Comparison of ENCODE assay signal across 8 cellular contexts in the genomic region with DNA sequence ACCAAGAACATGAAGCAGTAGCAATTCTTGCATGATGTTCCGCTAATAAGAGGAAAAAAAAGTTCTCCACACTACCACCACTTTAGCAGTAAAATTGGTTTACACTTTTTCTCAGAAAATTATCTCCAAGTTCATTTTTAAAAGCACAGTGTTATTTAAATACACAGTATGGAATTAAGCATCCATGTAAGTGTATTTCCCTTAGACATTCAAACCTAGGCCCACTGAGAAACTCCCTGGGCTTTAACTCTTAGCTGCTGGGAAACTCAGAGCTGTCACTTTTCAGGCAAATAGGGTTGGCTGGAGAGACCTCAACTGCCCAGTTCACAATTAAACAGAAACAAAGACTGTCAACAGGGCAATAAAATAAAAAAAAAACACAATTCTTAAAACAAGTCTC. TPM values are rescaled to one million over a fixed set of nuclear protein-coding genes. Genes with fewer than 3 reads are reported as not detected.
DNase-seq lines count a peak whose midpoint lies in the region; ATAC-seq and TF ChIP-seq lines count a peak whose summit lies in the region.
"Had no signal": no experiment of that assay in that cellular context is flagged by ENCODE, and none has a peak within 500 bp of the region (broad histone marks: within the 10 kb centered on the region; RNA-seq: fewer than 3 reads in every experiment).

No MANE protein-coding gene starts in this region.

- peaks cover 68% of the 10 kb centered on the region for H3K79me2 ChIP-seq in GM23338 (replicated peaks; ENCODE audit: insufficient read depth)

- H3K9me2 ChIP-seq in GM23338 (ENCODE audit: insufficient read depth) = no peaks in the 10 kb centered on the region

- H3K4me2 ChIP-seq in GM23338 = peak overlapping the region; percentile 78

- H3F3A ChIP-seq in GM23338 (replicated peaks; ENCODE audit: low read depth) = no peaks in the 10 kb centered on the region

- peak overlapping the region in 2 of 3 donors; percentile 0 to 20 for H3K9ac ChIP-seq in skeletal muscle tissue (ENCODE audit: low read depth in 1 of 3, low read length in 3 of 3)

- H3K4me1 ChIP-seq in GM23338 (ENCODE audit: insufficient read depth) (peaks cover 50% of the 10 kb centered on the region), skeletal muscle tissue (ENCODE audit: control insufficient read depth in 3 of 3, insufficient read depth in 3 of 3, low read length in 3 of 3) (peaks cover 8 to 23% (median 16%) of the 10 kb centered on the region in 3 donors)

- TF ChIP-seq CTCF in GM23338 (conservative IDR thresholded peaks at IDR 0.05; ENCODE audit: low read depth in 2 of 2) = no peak
- TF ChIP-seq CTCF in WTC11 (IDR thresholded peaks at IDR 0.05) = no peak
- TF ChIP-seq CTCF in foreskin fibroblast (IDR thresholded peaks at IDR 0.05; ENCODE audit: low read depth, low read length) = no peak

- H3K27me3 ChIP-seq in GM23338 (ENCODE audit: insufficient read depth) (no peaks in the 10 kb centered on the region), skeletal muscle tissue (ENCODE audit: control insufficient read depth in 3 of 3, insufficient read depth in 3 of 3, low read length in 3 of 3) (no peaks in the 10 kb centered on the region)

- H2AFZ ChIP-seq in GM23338 = no peak overlapping the region

- H3K36me3 Mint-ChIP-seq in GM23338 (ENCODE audit: low read depth) = no peaks in the 10 kb centered on the region; the same call in 2 of the 3 replicates
- H3K36me3 Mint-ChIP-seq in WTC11 = peaks cover 2% of the 10 kb centered on the region; the same call in 1 of the 2 replicates

- ATAC-seq in GM23338 (no peak), WTC11 (no peak), HG03520 (IDR thresholded peaks at IDR 0.05; ENCODE audit: unreplicated experiment) (no peak), GM21360 (IDR thresholded peaks at IDR 0.05; ENCODE audit: unreplicated experiment) (no peak)

- no peaks in the 10 kb centered on the region for H3K36me3 ChIP-seq in GM23338 (ENCODE audit: insufficient read depth)
- H3K36me3 ChIP-seq in skeletal muscle tissue (ENCODE audit: control insufficient read depth in 3 of 3, insufficient read depth in 3 of 3, low read length in 3 of 3) = no peaks in the 10 kb centered on the region

- H3K27ac Mint-ChIP-seq in GM23338 (no peak overlapping the region), WTC11 (0 out of 2 replicates have a peak overlapping the region, but pooled peaks have one; percentile 13)

- DNase-seq in GM23338 (ENCODE audit: low spot score) = no peak
- DNase-seq in WTC11 (ENCODE audit: low spot score) = no peak
- no peak for DNase-seq in foreskin fibroblast
- no peak for DNase-seq in nucleus accumbens (lab: John Stamatoyannopoulos, UW)
- DNase-seq: effector CD8-positive, alpha-beta T cell had no signal

- H3K9me3 Mint-ChIP-seq in GM23338 (no peaks in the 10 kb centered on the region; the same call in 2 of the 3 replicates), WTC11 (peaks cover 2% of the 10 kb centered on the region; the same call in 1 of the 2 replicates)

- H3K4me3 ChIP-seq in GM23338 (peak overlapping the region; percentile 83), foreskin fibroblast (ENCODE audit: low read depth in 1 of 2, low read length in 2 of 2) (peak overlapping the region; percentile 79 to 91), skeletal muscle tissue (ENCODE audit: low read length in 3 of 3) (peak overlapping the region; percentile 14 to 76 (median 24))

- H3K27ac ChIP-seq in GM23338 (ENCODE audit: low read depth) (no peak overlapping the region), skeletal muscle tissue (ENCODE audit: low read depth, low read length) (no peak overlapping the region)

- H4K20me1 ChIP-seq in GM23338 (replicated peaks; ENCODE audit: insufficient read depth) = peaks cover 8% of the 10 kb centered on the region

- POLR2A ChIA-PET in WTC11 (lab: Charles Lee) = no interaction called here

- H3K27me3 Mint-ChIP-seq in GM23338 (ENCODE audit: insufficient read depth, low read depth, poor library complexity) = peaks cover 9% of the 10 kb centered on the region
- H3K27me3 Mint-ChIP-seq in WTC11 (ENCODE audit: low read depth) = no peaks in the 10 kb centered on the region

- no peaks in the 10 kb centered on the region for H3K9me3 ChIP-seq in skeletal muscle tissue (ENCODE audit: control insufficient read depth in 3 of 3, low read length in 3 of 3)

- CTCF ChIA-PET in WTC11 (lab: Charles Lee) = interaction anchor here (0.6 to 1.4 kb wide), 2 partner anchors 51 to 987 kb away, joined by 3 to 6 read pairs; no protein-coding TSS in a partner anchor

- peaks cover 61% of the 10 kb centered on the region for H3K4me1 Mint-ChIP-seq in GM23338
- H3K4me1 Mint-ChIP-seq in WTC11 = peaks cover 62% of the 10 kb centered on the region

- peak overlapping the region; percentile 84 for H3K4me3 Mint-ChIP-seq in GM23338
- H3K4me3 Mint-ChIP-seq in WTC11 = peak overlapping the region; percentile 94

TF ChIP-seq in GM23338, 12 proteins besides CTCF, POLR2A, EP300 and RAD21 (continues in another document):
- TF ChIP-seq STAT1 (IDR thresholded peaks at IDR 0.05; ENCODE audit: unreplicated experiment) (no peak), ZNF331 (CRISPR knock-in tag; IDR thresholded peaks at IDR 0.05; ENCODE audit: low read depth) (no peak), CREB1 (CRISPR knock-in tag; IDR thresholded peaks at IDR 0.05; ENCODE audit: low read depth) (no peak)
- TF ChIP-seq, protein P1, sequence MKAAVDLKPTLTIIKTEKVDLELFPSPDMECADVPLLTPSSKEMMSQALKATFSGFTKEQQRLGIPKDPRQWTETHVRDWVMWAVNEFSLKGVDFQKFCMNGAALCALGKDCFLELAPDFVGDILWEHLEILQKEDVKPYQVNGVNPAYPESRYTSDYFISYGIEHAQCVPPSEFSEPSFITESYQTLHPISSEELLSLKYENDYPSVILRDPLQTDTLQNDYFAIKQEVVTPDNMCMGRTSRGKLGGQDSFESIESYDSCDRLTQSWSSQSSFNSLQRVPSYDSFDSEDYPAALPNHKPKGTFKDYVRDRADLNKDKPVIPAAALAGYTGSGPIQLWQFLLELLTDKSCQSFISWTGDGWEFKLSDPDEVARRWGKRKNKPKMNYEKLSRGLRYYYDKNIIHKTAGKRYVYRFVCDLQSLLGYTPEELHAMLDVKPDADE (IDR thresholded peaks at IDR 0.05) = no peak

TF ChIP-seq in WTC11, 78 proteins besides CTCF, POLR2A, EP300 and RAD21:
- no peak for TF ChIP-seq SMAD4 (CRISPR knock-in tag; IDR thresholded peaks at IDR 0.05)
- no peak for TF ChIP-seq NR2C2 (CRISPR knock-in tag; IDR thresholded peaks at IDR 0.05)
- no peak for TF ChIP-seq ZNF317 (CRISPR knock-in tag; IDR thresholded peaks at IDR 0.05; ENCODE audit: borderline replicate concordance, low read depth)
- TF ChIP-seq, protein P2, sequence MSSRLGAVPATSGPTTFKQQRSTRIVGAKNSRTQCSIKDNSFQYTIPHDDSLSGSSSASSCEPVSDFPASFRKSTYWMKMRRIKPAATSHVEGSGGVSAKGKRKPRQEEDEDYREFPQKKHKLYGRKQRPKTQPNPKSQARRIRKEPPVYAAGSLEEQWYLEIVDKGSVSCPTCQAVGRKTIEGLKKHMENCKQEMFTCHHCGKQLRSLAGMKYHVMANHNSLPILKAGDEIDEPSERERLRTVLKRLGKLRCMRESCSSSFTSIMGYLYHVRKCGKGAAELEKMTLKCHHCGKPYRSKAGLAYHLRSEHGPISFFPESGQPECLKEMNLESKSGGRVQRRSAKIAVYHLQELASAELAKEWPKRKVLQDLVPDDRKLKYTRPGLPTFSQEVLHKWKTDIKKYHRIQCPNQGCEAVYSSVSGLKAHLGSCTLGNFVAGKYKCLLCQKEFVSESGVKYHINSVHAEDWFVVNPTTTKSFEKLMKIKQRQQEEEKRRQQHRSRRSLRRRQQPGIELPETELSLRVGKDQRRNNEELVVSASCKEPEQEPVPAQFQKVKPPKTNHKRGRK (CRISPR knock-in tag; IDR thresholded peaks at IDR 0.05; ENCODE audit: borderline replicate concordance) = no peak
- no peak for TF ChIP-seq KAT7 (CRISPR knock-in tag; IDR thresholded peaks at IDR 0.05; ENCODE audit: borderline replicate concordance)
- TF ChIP-seq JAZF1 (CRISPR knock-in tag; IDR thresholded peaks at IDR 0.05) = no peak
TF ChIP-seq in WTC11: peak in this region for 0.

RNA-seq across cellular contexts. Expression of a gene that starts 2.7 kb away (rescaled TPM):
- 43.1 and 59.1 TPM in 2 replicates for total RNA-seq in GM23338 (2014; rRNA removed; shearing (Covaris generic))
- 21.1 and 22.3 TPM in 2 replicates for polyA plus RNA-seq in GM23338 (2016; fragmentation: Nextera tagmentation; extraction: Ambion mirVana)
- total RNA-seq in WTC11 (2021) = 48.6 to 55.5 TPM (median 50.4 TPM) in 3 replicates
- 16.2 TPM for total RNA-seq in skeletal muscle tissue

Comparison
In these comparisons a context has a peak if more than half of its experiments do, and no peak if none do; other contexts are left out.
1. H3K4me3 ChIP-seq: peak in every context shown above with its lines; median percentile 85 in foreskin fibroblast; 83 in GM23338; 24 in skeletal muscle tissue.